In the genomic region with DNA sequence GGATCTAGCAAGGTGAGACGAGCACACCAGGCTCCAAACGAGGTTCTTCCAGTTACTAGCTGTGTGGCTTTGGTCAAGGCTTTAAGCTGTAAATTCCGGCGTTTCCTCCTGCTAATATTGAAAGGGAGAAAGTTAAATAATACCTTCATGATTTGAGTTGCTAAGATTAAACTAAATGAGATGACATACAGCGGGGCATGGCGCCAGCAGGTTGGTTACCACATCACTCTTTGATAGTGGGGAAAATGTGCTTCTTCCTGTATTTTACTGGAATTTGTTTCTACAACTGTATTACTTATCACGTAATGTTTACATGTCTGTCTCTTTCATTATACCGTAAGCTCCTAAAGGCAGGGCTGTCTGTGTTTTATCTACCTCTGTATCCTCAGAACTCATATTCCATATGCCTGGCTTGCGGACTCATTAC, we compare ENCODE assay signal across 8 cellular contexts. TPM values are rescaled to one million over a fixed set of nuclear protein-coding genes. Genes with fewer than 3 reads are reported as not detected.
DNase-seq lines count a peak whose midpoint lies in the region; ATAC-seq lines count a peak whose summit lies in the region.

No MANE protein-coding gene starts in this region.

- H3K4me3 ChIP-seq in right cardiac atrium (ENCODE audit: low read length): peak overlapping the region; percentile 65
- H3K4me3 ChIP-seq in skeletal muscle tissue (ENCODE audit: low read length in 3 of 3): peak overlapping the region; percentile 99 to 100 (median 100)

- H3K4me1 ChIP-seq in right cardiac atrium (ENCODE audit: control insufficient read depth, insufficient read depth, low read length) (no peaks in the 10 kb centered on the region), skeletal muscle tissue (ENCODE audit: control insufficient read depth in 3 of 3, insufficient read depth in 3 of 3, low read length in 3 of 3) (peaks cover 3 to 18% (median 10%) of the 10 kb centered on the region in 3 donors)

- H3K36me3 ChIP-seq in skeletal muscle tissue (ENCODE audit: control insufficient read depth in 3 of 3, insufficient read depth in 3 of 3, low read length in 3 of 3): peaks cover 0 to 13% (median 11%) of the 10 kb centered on the region in 3 donors

- peaks cover 30% of the 10 kb centered on the region for H3K4me1 Mint-ChIP-seq in activated T-cell treated with anti-CD3 and anti-CD28 coated beads, Interleukin-2, amount 50 U/mL, for 4 hours (ENCODE audit: low read depth)
- peaks cover 47% of the 10 kb centered on the region for H3K4me1 Mint-ChIP-seq in activated T-helper 1 cell treated with anti-CD3 and anti-CD28 coated beads, Interleukin-12 subunit alpha, Interleukin-12 subunit beta, Interleukin-2, Interleukin-4 antibody, amounts not matched to agents 30 ng/mL and 10 ng/mL and 1 ng/mL, durations not matched to agents 14 hours and 24 hours and 36 hours (ENCODE audit: low read depth)

- DNase-seq in activated T-cell treated with anti-CD3 and anti-CD28 coated beads, Interleukin-2, amount 50 U/mL, for 4 hours: no peak
- no peak for DNase-seq in activated T-cell treated with anti-CD3 and anti-CD28 coated beads, Interleukin-2, amount 50 U/mL, for 48 hours
- no peak for DNase-seq in activated T-helper 1 cell treated with anti-CD3 and anti-CD28 coated beads, Interleukin-12 subunit alpha, Interleukin-12 subunit beta, Interleukin-2, Interleukin-4 antibody, amounts not matched to agents 30 ng/mL and 10 ng/mL and 1 ng/mL, durations not matched to agents 14 hours and 24 hours and 36 hours (ENCODE audit: low spot score)
- DNase-seq in right cardiac atrium (peak; percentile 34 to 71 (median 50)), middle frontal gyrus (ENCODE audit: extremely low spot score, low spot score) (no peak), NCI-H2081 treated with DMSO at 0.1 percent for 48 hours (lab: John Stamatoyannopoulos, UW) (no peak)
- no peak for DNase-seq in stimulated activated CD4-positive, alpha-beta T cell treated with anti-CD3 and anti-CD28 coated beads, Interleukin-4, amount 100 ng/mL, for 1 hour

- no peaks in the 10 kb centered on the region for H3K9me3 Mint-ChIP-seq in activated T-cell treated with anti-CD3 and anti-CD28 coated beads, Interleukin-2, amount 50 U/mL, for 4 hours
- H3K9me3 Mint-ChIP-seq in activated T-helper 1 cell treated with anti-CD3 and anti-CD28 coated beads, Interleukin-12 subunit alpha, Interleukin-12 subunit beta, Interleukin-2, Interleukin-4 antibody, amounts not matched to agents 30 ng/mL and 10 ng/mL and 1 ng/mL, durations not matched to agents 14 hours and 24 hours and 36 hours: no peaks in the 10 kb centered on the region

- H3K27ac Mint-ChIP-seq in activated T-helper 1 cell treated with anti-CD3 and anti-CD28 coated beads, Interleukin-12 subunit alpha, Interleukin-12 subunit beta, Interleukin-2, Interleukin-4 antibody, amounts not matched to agents 30 ng/mL and 10 ng/mL and 1 ng/mL, durations not matched to agents 14 hours and 24 hours and 36 hours: peak overlapping the region; percentile 89

- H3K9ac ChIP-seq in skeletal muscle tissue (ENCODE audit: low read depth in 1 of 3, low read length in 3 of 3): peak overlapping the region; percentile 96 to 99 (median 97)

- peaks cover 5% of the 10 kb centered on the region for H3K27me3 Mint-ChIP-seq in activated T-cell treated with anti-CD3 and anti-CD28 coated beads, Interleukin-2, amount 50 U/mL, for 4 hours (ENCODE audit: low read depth)
- peaks cover 2% of the 10 kb centered on the region for H3K27me3 Mint-ChIP-seq in activated T-helper 1 cell treated with anti-CD3 and anti-CD28 coated beads, Interleukin-12 subunit alpha, Interleukin-12 subunit beta, Interleukin-2, Interleukin-4 antibody, amounts not matched to agents 30 ng/mL and 10 ng/mL and 1 ng/mL, durations not matched to agents 14 hours and 24 hours and 36 hours (ENCODE audit: insufficient read depth)

- H3K4me3 Mint-ChIP-seq in activated T-cell treated with anti-CD3 and anti-CD28 coated beads, Interleukin-2, amount 50 U/mL, for 4 hours: peak overlapping the region; percentile 90
- H3K4me3 Mint-ChIP-seq in activated T-helper 1 cell treated with anti-CD3 and anti-CD28 coated beads, Interleukin-12 subunit alpha, Interleukin-12 subunit beta, Interleukin-2, Interleukin-4 antibody, amounts not matched to agents 30 ng/mL and 10 ng/mL and 1 ng/mL, durations not matched to agents 14 hours and 24 hours and 36 hours: peak overlapping the region; percentile 93

- H3K27me3 ChIP-seq in right cardiac atrium (ENCODE audit: control insufficient read depth, insufficient read depth): no peaks in the 10 kb centered on the region
- peaks cover 0 to 3% (median 0%) of the 10 kb centered on the region in 3 donors for H3K27me3 ChIP-seq in skeletal muscle tissue (ENCODE audit: control insufficient read depth in 3 of 3, insufficient read depth in 3 of 3, low read length in 3 of 3)

- peaks cover 23% of the 10 kb centered on the region for H3K36me3 Mint-ChIP-seq in activated T-cell treated with anti-CD3 and anti-CD28 coated beads, Interleukin-2, amount 50 U/mL, for 4 hours (ENCODE audit: insufficient read depth)
- peaks cover 20% of the 10 kb centered on the region for H3K36me3 Mint-ChIP-seq in activated T-helper 1 cell treated with anti-CD3 and anti-CD28 coated beads, Interleukin-12 subunit alpha, Interleukin-12 subunit beta, Interleukin-2, Interleukin-4 antibody, amounts not matched to agents 30 ng/mL and 10 ng/mL and 1 ng/mL, durations not matched to agents 14 hours and 24 hours and 36 hours (ENCODE audit: low read depth)

- H3K27ac ChIP-seq in right cardiac atrium (ENCODE audit: low read length) (peak overlapping the region; percentile 97), skeletal muscle tissue (ENCODE audit: low read depth, low read length) (peak overlapping the region; percentile 88)

- peak in 1 of 2 donors; percentile 3 for ATAC-seq in activated T-cell treated with anti-CD3 and anti-CD28 coated beads, Interleukin-2, amount 50 U/mL, for 4 hours
- peak in 1 of 2 donors; percentile 6 for ATAC-seq in right cardiac atrium

- H3K9me3 ChIP-seq in right cardiac atrium (ENCODE audit: control insufficient read depth, low read length) (no peaks in the 10 kb centered on the region), skeletal muscle tissue (ENCODE audit: control insufficient read depth in 3 of 3, low read length in 3 of 3) (no peaks in the 10 kb centered on the region)

- WGBS in right cardiac atrium: 8% methylated on average over 9 of the region's 9 CpGs

- intact Hi-C loops in activated T-helper 1 cell treated with anti-CD3 and anti-CD28 coated beads, Interleukin-12 subunit alpha, Interleukin-12 subunit beta, Interleukin-2, Interleukin-4 antibody, amounts not matched to agents 30 ng/mL and 10 ng/mL and 1 ng/mL, durations not matched to agents 14 hours and 24 hours and 36 hours (cut with micrococcal nuclease): loop anchor here (1.0 to 5.0 kb wide), 4 partner anchors 38 to 192 kb away; partner anchors contain the start of gene RAB44
- intact Hi-C loops in right cardiac atrium (cut with DNase I): no loop called here

RNA-seq across cellular contexts. Expression of gene PPIL1, which starts 0.6 kb away (rescaled TPM):
- total RNA-seq in activated T-cell treated with anti-CD3 and anti-CD28 coated beads, Interleukin-2, amount 50 U/mL, for 4 hours: 10 to 100 TPM; 79.9 to 82.7 (median 81.5) TPM
- total RNA-seq in activated T-helper 1 cell treated with anti-CD3 and anti-CD28 coated beads, Interleukin-12 subunit alpha, Interleukin-12 subunit beta, Interleukin-2, Interleukin-4 antibody, amounts not matched to agents 30 ng/mL and 10 ng/mL and 1 ng/mL, durations not matched to agents 14 hours and 24 hours and 36 hours: 60.2 and 62.6 TPM in 2 replicates
- total RNA-seq in right cardiac atrium (10 to 100 TPM; 49.4 to 72.4 (median 63.7) TPM), skeletal muscle tissue (24.0 TPM)
- 75.6 TPM for polyA plus RNA-seq in right cardiac atrium

RNA-seq across cellular contexts. Expression of gene C6orf89, which starts 11.7 kb away (rescaled TPM):
- 10 to 100 TPM; 27.2 to 27.7 (median 27.4) TPM for total RNA-seq in activated T-cell treated with anti-CD3 and anti-CD28 coated beads, Interleukin-2, amount 50 U/mL, for 4 hours
- total RNA-seq in activated T-helper 1 cell treated with anti-CD3 and anti-CD28 coated beads, Interleukin-12 subunit alpha, Interleukin-12 subunit beta, Interleukin-2, Interleukin-4 antibody, amounts not matched to agents 30 ng/mL and 10 ng/mL and 1 ng/mL, durations not matched to agents 14 hours and 24 hours and 36 hours: 31.5 and 31.8 TPM in 2 replicates
- total RNA-seq in right cardiac atrium: 10 to 100 TPM; 69.4 to 83.9 (median 79.1) TPM
- 53.2 TPM for polyA plus RNA-seq in right cardiac atrium
- 22.4 TPM for total RNA-seq in skeletal muscle tissue

RNA-seq across cellular contexts. Expression of gene CPNE5, which starts 34.8 kb away (rescaled TPM):
- total RNA-seq in activated T-cell treated with anti-CD3 and anti-CD28 coated beads, Interleukin-2, amount 50 U/mL, for 4 hours: under 1 TPM; 0.26 to 0.52 (median 0.28) TPM
- total RNA-seq in activated T-helper 1 cell treated with anti-CD3 and anti-CD28 coated beads, Interleukin-12 subunit alpha, Interleukin-12 subunit beta, Interleukin-2, Interleukin-4 antibody, amounts not matched to agents 30 ng/mL and 10 ng/mL and 1 ng/mL, durations not matched to agents 14 hours and 24 hours and 36 hours: 0.54 and 0.61 TPM in 2 replicates
- total RNA-seq in right cardiac atrium (10 to 100 TPM; 31.7 to 80.9 (median 70.3) TPM), skeletal muscle tissue (6.3 TPM)
- polyA plus RNA-seq in right cardiac atrium: 27.5 TPM

Comparison
In these comparisons a context has a peak if more than half of its experiments do, and no peak if none do; other contexts are left out.
1. DNase-seq: peak in right cardiac atrium (3 of 3); none in activated T-cell treated with anti-CD3 and anti-CD28 coated beads, Interleukin-2, amount 50 U/mL, for 4 hours (single experiment), activated T-cell treated with anti-CD3 and anti-CD28 coated beads, Interleukin-2, amount 50 U/mL, for 48 hours (0 of 2), activated T-helper 1 cell treated with anti-CD3 and anti-CD28 coated beads, Interleukin-12 subunit alpha, Interleukin-12 subunit beta, Interleukin-2, Interleukin-4 antibody, amounts not matched to agents 30 ng/mL and 10 ng/mL and 1 ng/mL, durations not matched to agents 14 hours and 24 hours and 36 hours (single experiment), middle frontal gyrus (single experiment), NCI-H2081 treated with DMSO at 0.1 percent for 48 hours (single experiment) and stimulated activated CD4-positive, alpha-beta T cell treated with anti-CD3 and anti-CD28 coated beads, Interleukin-4, amount 100 ng/mL, for 1 hour (single experiment).